In genomic region chr1:153783233-153784190, GRCh38 we compare ENCODE assay signal across 1 cellular context.
TF ChIP-seq lines count a peak whose summit lies in the region.

No MANE protein-coding gene starts in this region.

TF ChIP-seq in K562, 482 proteins besides CTCF, POLR2A, EP300 and RAD21 (continued from another document and continues in another):
- TF ChIP-seq ATF6 (CRISPR knock-in tag; IDR thresholded peaks at IDR 0.05) (peak; percentile 86), KDM1A (IDR thresholded peaks at IDR 0.05) (no peak), XRCC3 (IDR thresholded peaks at IDR 0.05) (no peak), PBX2 (CRISPR knock-in tag; IDR thresholded peaks at IDR 0.05; ENCODE audit: low read depth) (no peak), PBX2 (tag; conservative IDR thresholded peaks at IDR 0.05; ENCODE audit: low read depth) (no peak), ZNF318 (IDR thresholded peaks at IDR 0.05; ENCODE audit: borderline replicate concordance in 1 of 2, low read depth in 1 of 2) (no peak), ZFPM2 (CRISPR knock-in tag; IDR thresholded peaks at IDR 0.05) (no peak), ZNF184 (CRISPR knock-in tag; IDR thresholded peaks at IDR 0.05) (no peak), TCFL5 (CRISPR knock-in tag; conservative IDR thresholded peaks at IDR 0.05) (no peak), PHTF2 (CRISPR knock-in tag; IDR thresholded peaks at IDR 0.05) (no peak), SREBF1 (IDR thresholded peaks at IDR 0.05; ENCODE audit: borderline replicate concordance, low read depth, low read length) (no peak), UBTF (IDR thresholded peaks at IDR 0.05; ENCODE audit: borderline replicate concordance in 1 of 2, low read depth in 2 of 2, low read length in 2 of 2) (peak; percentile 94 to 98; a peak in 3 of 4 replicates), E2F8 (IDR thresholded peaks at IDR 0.05; ENCODE audit: low read depth, partially characterized antibody) (peak; percentile 45), HLTF (IDR thresholded peaks at IDR 0.05) (no peak)
- TF ChIP-seq, protein P1, sequence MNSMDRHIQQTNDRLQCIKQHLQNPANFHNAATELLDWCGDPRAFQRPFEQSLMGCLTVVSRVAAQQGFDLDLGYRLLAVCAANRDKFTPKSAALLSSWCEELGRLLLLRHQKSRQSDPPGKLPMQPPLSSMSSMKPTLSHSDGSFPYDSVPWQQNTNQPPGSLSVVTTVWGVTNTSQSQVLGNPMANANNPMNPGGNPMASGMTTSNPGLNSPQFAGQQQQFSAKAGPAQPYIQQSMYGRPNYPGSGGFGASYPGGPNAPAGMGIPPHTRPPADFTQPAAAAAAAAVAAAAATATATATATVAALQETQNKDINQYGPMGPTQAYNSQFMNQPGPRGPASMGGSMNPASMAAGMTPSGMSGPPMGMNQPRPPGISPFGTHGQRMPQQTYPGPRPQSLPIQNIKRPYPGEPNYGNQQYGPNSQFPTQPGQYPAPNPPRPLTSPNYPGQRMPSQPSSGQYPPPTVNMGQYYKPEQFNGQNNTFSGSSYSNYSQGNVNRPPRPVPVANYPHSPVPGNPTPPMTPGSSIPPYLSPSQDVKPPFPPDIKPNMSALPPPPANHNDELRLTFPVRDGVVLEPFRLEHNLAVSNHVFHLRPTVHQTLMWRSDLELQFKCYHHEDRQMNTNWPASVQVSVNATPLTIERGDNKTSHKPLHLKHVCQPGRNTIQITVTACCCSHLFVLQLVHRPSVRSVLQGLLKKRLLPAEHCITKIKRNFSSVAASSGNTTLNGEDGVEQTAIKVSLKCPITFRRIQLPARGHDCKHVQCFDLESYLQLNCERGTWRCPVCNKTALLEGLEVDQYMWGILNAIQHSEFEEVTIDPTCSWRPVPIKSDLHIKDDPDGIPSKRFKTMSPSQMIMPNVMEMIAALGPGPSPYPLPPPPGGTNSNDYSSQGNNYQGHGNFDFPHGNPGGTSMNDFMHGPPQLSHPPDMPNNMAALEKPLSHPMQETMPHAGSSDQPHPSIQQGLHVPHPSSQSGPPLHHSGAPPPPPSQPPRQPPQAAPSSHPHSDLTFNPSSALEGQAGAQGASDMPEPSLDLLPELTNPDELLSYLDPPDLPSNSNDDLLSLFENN (IDR thresholded peaks at IDR 0.05; ENCODE audit: low read depth in 2 of 2, low read length in 2 of 2) = peak in 1 of 2 experiments; percentile 48; a peak in 1 of 4 replicates
